ENCODE assay signal across 8 cellular contexts in genomic region chr4:158721680-158722079, GRCh38. TPM values are rescaled to one million over a fixed set of nuclear protein-coding genes. Genes with fewer than 3 reads are reported as not detected.
DNase-seq lines count a peak whose midpoint lies in the region; ATAC-seq, FAIRE-seq and TF ChIP-seq lines count a peak whose summit lies in the region.
"Had no signal": no experiment of that assay in that cellular context is flagged by ENCODE, and none has a peak within 500 bp of the region (broad histone marks: within the 10 kb centered on the region; RNA-seq: fewer than 3 reads in every experiment).

No MANE protein-coding gene starts in this region.

- no peaks in the 10 kb centered on the region for H3K9me3 Mint-ChIP-seq in central memory CD8-positive, alpha-beta T cell
- H3K9me3 Mint-ChIP-seq in neural crest cell = no peaks in the 10 kb centered on the region

- H3K9me3 ChIP-seq in vagina = no peaks in the 10 kb centered on the region

- peak; percentile 9 for FAIRE-seq in GM18507 (lab: Jason Lieb, UNC)
- FAIRE-seq in GM12891 (lab: Jason Lieb, UNC) = no peak

- peaks cover 43% of the 10 kb centered on the region for H3K36me3 Mint-ChIP-seq in central memory CD8-positive, alpha-beta T cell (ENCODE audit: insufficient read depth)
- peaks cover 12% of the 10 kb centered on the region for H3K36me3 Mint-ChIP-seq in neural crest cell (ENCODE audit: low read depth)

- peak overlapping the region; percentile 97 for H3K27ac Mint-ChIP-seq in central memory CD8-positive, alpha-beta T cell (ENCODE audit: low read depth)
- H3K27ac Mint-ChIP-seq in neural crest cell (ENCODE audit: unreplicated experiment) = peak overlapping the region; percentile 72

- H3K27me3 ChIP-seq in vagina = no peaks in the 10 kb centered on the region

- H3K27me3 Mint-ChIP-seq in central memory CD8-positive, alpha-beta T cell = peaks cover 9% of the 10 kb centered on the region
- peaks cover 6% of the 10 kb centered on the region for H3K27me3 Mint-ChIP-seq in neural crest cell (ENCODE audit: low read depth)

- peaks cover 51% of the 10 kb centered on the region for H3K4me1 Mint-ChIP-seq in central memory CD8-positive, alpha-beta T cell
- H3K4me1 Mint-ChIP-seq in neural crest cell = peaks cover 21% of the 10 kb centered on the region

- intact Hi-C loops in vagina (cut with DNase I) = loop anchor here (10.0 kb wide), 1 partner anchor 453 kb away; no protein-coding TSS in a partner anchor

- no peak for TF ChIP-seq POLR2A in NB4 (IDR thresholded peaks at IDR 0.05; ENCODE audit: extremely low read depth, insufficient read length)
- no peak for TF ChIP-seq POLR2A in GM12891 (IDR thresholded peaks at IDR 0.05; ENCODE audit: low read depth, low read length)
- no peak for TF ChIP-seq POLR2A in vagina (IDR thresholded peaks at IDR 0.05)

- H3K4me3 ChIP-seq in NB4 (ENCODE audit: low read depth, low read length) (peak overlapping the region; percentile 97), vagina (no peak overlapping the region)

- peaks cover 12% of the 10 kb centered on the region for H3K4me1 ChIP-seq in vagina

- DNase-seq in GM18507 (ENCODE audit: extremely low spot score, insufficient read length, low read depth) (no peak), NB4 (ENCODE audit: low read depth) (no peak), neural crest cell (ENCODE audit: low read depth, low spot score) (no peak), GM12891 (ENCODE audit: insufficient read length, low spot score) (no peak), SHP77 (lab: John Stamatoyannopoulos, UW) (no peak), vagina (ENCODE audit: extremely low spot score in 2 of 2) (no peak)
- DNase-seq in central memory CD8-positive, alpha-beta T cell (ENCODE audit: low spot score in 2 of 2) = no peak
- DNase-seq: GDM1 had no signal

- H3K36me3 ChIP-seq in vagina = peaks cover 0 to 38% of the 10 kb centered on the region in 2 donors

- ATAC-seq in central memory CD8-positive, alpha-beta T cell (replicated peaks; ENCODE audit: extremely low read depth, poor library complexity, severe bottlenecking) = no peak

- TF ChIP-seq CTCF in NB4 (IDR thresholded peaks at IDR 0.05; ENCODE audit: low read depth, low read length) = no peak
- no peak for TF ChIP-seq CTCF in neural crest cell (conservative IDR thresholded peaks at IDR 0.05)
- TF ChIP-seq CTCF in vagina (IDR thresholded peaks at IDR 0.05) = no peak

- H3K4me3 Mint-ChIP-seq in central memory CD8-positive, alpha-beta T cell = peak overlapping the region; percentile 95
- H3K4me3 Mint-ChIP-seq in neural crest cell = peak overlapping the region; percentile 97

- H3K27ac ChIP-seq in vagina = no peak overlapping the region

TF ChIP-seq in GM12891, 5 proteins besides CTCF, POLR2A, EP300 and RAD21:
- TF ChIP-seq PAX5 (IDR thresholded peaks at IDR 0.05; ENCODE audit: insufficient read depth, low read length, severe bottlenecking) = no peak

RNA-seq across cellular contexts. Expression of gene PPID, which starts 1.5 kb away (rescaled TPM):
- 38.5 and 40.2 TPM in 2 replicates for total RNA-seq in neural crest cell
- polyA plus RNA-seq in GM12891 (2012; ENCODE audit: low read depth, missing spikeins) = 19.4 TPM
- 15.0 TPM for total RNA-seq in vagina

RNA-seq across cellular contexts. Expression of gene FNIP2, which starts 47.1 kb away (rescaled TPM):
- total RNA-seq in neural crest cell (30.5 and 31.1 TPM in 2 replicates), vagina (25.3 TPM)
- 0.09 TPM for polyA plus RNA-seq in GM12891 (2012; ENCODE audit: low read depth, missing spikeins)

RNA-seq across cellular contexts. Expression of gene ETFDH, which starts 49.6 kb away (rescaled TPM):
- total RNA-seq in neural crest cell (15.8 and 17.5 TPM in 2 replicates), vagina (20.4 TPM)
- 13.1 TPM for polyA plus RNA-seq in GM12891 (2012; ENCODE audit: low read depth, missing spikeins)

RNA-seq across cellular contexts. Expression of gene C4orf46, which starts 50.0 kb away (rescaled TPM):
- total RNA-seq in neural crest cell = 28.4 and 30.1 TPM in 2 replicates
- polyA plus RNA-seq in GM12891 (2012; ENCODE audit: low read depth, missing spikeins) = 7.5 TPM
- 5.9 TPM for total RNA-seq in vagina
